In genomic region chr17:57010495-57010894, GRCh38 we compare ENCODE assay signal across 14 cellular contexts. TPM values are rescaled to one million over a fixed set of nuclear protein-coding genes. Genes with fewer than 3 reads are reported as not detected.
DNase-seq lines count a peak whose midpoint lies in the region; TF ChIP-seq lines count a peak whose summit lies in the region.
"Had no signal": no experiment of that assay in that cellular context is flagged by ENCODE, and none has a peak within 500 bp of the region (broad histone marks: within the 10 kb centered on the region; RNA-seq: fewer than 3 reads in every experiment).

No MANE protein-coding gene starts in this region.

- H3F3A ChIP-seq in Loucy (ENCODE audit: low read depth), result no peaks in the 10 kb centered on the region

- no peak for TF ChIP-seq POLR2A in Peyer's patch (IDR thresholded peaks at IDR 0.05)
- TF ChIP-seq POLR2A in spleen (IDR thresholded peaks at IDR 0.05), result no peak

- H3K27me3 ChIP-seq in Loucy (ENCODE audit: insufficient read depth, low read length, poor library complexity, severe bottlenecking) (no peaks in the 10 kb centered on the region), parathyroid adenoma (ENCODE audit: control insufficient read depth, insufficient read depth, low read length) (no peaks in the 10 kb centered on the region), Peyer's patch (no peaks in the 10 kb centered on the region), spleen (replicated peaks in 1 of 7) (no peaks in the 10 kb centered on the region)
- H3K27me3 ChIP-seq: tibial artery had no signal

- no peaks in the 10 kb centered on the region for H3K4me1 Mint-ChIP-seq in Calu3 (ENCODE audit: low read depth, unreplicated experiment)
- peaks cover 5% of the 10 kb centered on the region for H3K4me1 Mint-ChIP-seq in dendritic cell treated with granulocyte-macrophage colony-stimulating factor and Interleukin-4, amounts not matched to agents 40 ng/mL and 50 ng/mL, for 4 days (ENCODE audit: low read depth)

- no peaks in the 10 kb centered on the region for H3K79me2 ChIP-seq in Loucy (ENCODE audit: insufficient read depth, low read length)
- H3K79me2 ChIP-seq in parathyroid adenoma, result no peaks in the 10 kb centered on the region

- H3K36me3 Mint-ChIP-seq in Calu3 (ENCODE audit: insufficient read depth, unreplicated experiment), result no peaks in the 10 kb centered on the region
- H3K36me3 Mint-ChIP-seq in dendritic cell treated with granulocyte-macrophage colony-stimulating factor and Interleukin-4, amounts not matched to agents 40 ng/mL and 50 ng/mL, for 4 days (ENCODE audit: low read depth), result peaks cover 16% of the 10 kb centered on the region
- H3K36me3 Mint-ChIP-seq: activated naive CD8-positive, alpha-beta T cell treated with anti-CD3 and anti-CD28 coated beads, Interleukin-2, amount 10 ng/mL, durations not matched to agents 7 days and 5 days had no signal

- BruUV-seq in Calu3 (replicated peaks; lab: Mats Ljungman, UMichigan), result no TSS peak

- H3K9ac ChIP-seq in Loucy (ENCODE audit: low read depth, low read length, poor library complexity, severe bottlenecking) (no peak overlapping the region), parathyroid adenoma (no peak overlapping the region)

- DNase-seq in Calu3 (no peak), RWPE1 (ENCODE audit: low spot score) (no peak), Peyer's patch (no peak), NCI-H1092 treated with DMSO at 0.1 percent for 48 hours (lab: John Stamatoyannopoulos, UW) (no peak), spleen (no peak)
- DNase-seq: KG1 had no signal

- H4K20me1 ChIP-seq in Loucy (ENCODE audit: insufficient read depth, low read length, poor library complexity, severe bottlenecking), result no peaks in the 10 kb centered on the region

- H3K4me2 ChIP-seq in Loucy (ENCODE audit: low read depth, low read length, poor library complexity, severe bottlenecking), result peak overlapping the region; percentile 27
- H3K4me2 ChIP-seq in parathyroid adenoma (ENCODE audit: low read length), result no peak overlapping the region

- H3K4me3 ChIP-seq in Loucy (ENCODE audit: low read length, poor library complexity, severe bottlenecking) (no peak overlapping the region), parathyroid adenoma (ENCODE audit: low read depth, low read length) (no peak overlapping the region), Peyer's patch (no peak overlapping the region), spleen (peak overlapping the region in 1 of 8 donors; percentile 47)
- H3K4me3 ChIP-seq: tibial artery had no signal

- no peaks in the 10 kb centered on the region for H3K27me3 Mint-ChIP-seq in Calu3 (ENCODE audit: unreplicated experiment)
- H3K27me3 Mint-ChIP-seq in dendritic cell treated with granulocyte-macrophage colony-stimulating factor and Interleukin-4, amounts not matched to agents 40 ng/mL and 50 ng/mL, for 4 days, result peaks cover 12% of the 10 kb centered on the region
- H3K27me3 Mint-ChIP-seq: CD4-positive, alpha-beta T cell had no signal

- 45 to 61% (median 49%) methylated on average over 3 of the region's 3 CpGs for WGBS in spleen, 5 donors

- H3K27ac ChIP-seq in parathyroid adenoma, result no peak overlapping the region
- no peak overlapping the region for H3K27ac ChIP-seq in RWPE1
- no peak overlapping the region for H3K27ac ChIP-seq in Peyer's patch
- no peak overlapping the region for H3K27ac ChIP-seq in spleen
- H3K27ac ChIP-seq: SK-N-MC, tibial artery had no signal

- CTCF ChIA-PET in Calu3 (lab: Charles Lee), result interaction anchor here (0.6 to 0.7 kb wide), 2 partner anchors 25 to 72 kb away, joined by 3 to 4 read pairs; no protein-coding TSS in a partner anchor
- CTCF ChIA-PET in RWPE1 (lab: Yijun Ruan, JAX), result interaction anchor here (0.6 to 1.0 kb wide), 2 partner anchors 10 to 191 kb away, joined by 3 to 4 read pairs; no protein-coding TSS in a partner anchor

- H3K36me3 ChIP-seq in Loucy (ENCODE audit: insufficient read depth, low read length) (no peaks in the 10 kb centered on the region), parathyroid adenoma (ENCODE audit: control insufficient read depth, insufficient read depth, low read length) (no peaks in the 10 kb centered on the region), Peyer's patch (peaks cover 0 to 7% (median 0%) of the 10 kb centered on the region in 3 donors), spleen (peaks cover 0 to 25% (median 12%) of the 10 kb centered on the region in 6 donors)

- H2AFZ ChIP-seq in Loucy (ENCODE audit: low read length), result 0 out of 2 replicates have a peak overlapping the region, but pooled peaks have one; percentile 76
- H2AFZ ChIP-seq in parathyroid adenoma, result peak overlapping the region; percentile 40

- no peaks in the 10 kb centered on the region for H3K9me3 Mint-ChIP-seq in Calu3 (ENCODE audit: low read depth, unreplicated experiment)
- H3K9me3 Mint-ChIP-seq in dendritic cell treated with granulocyte-macrophage colony-stimulating factor and Interleukin-4, amounts not matched to agents 40 ng/mL and 50 ng/mL, for 4 days, result no peaks in the 10 kb centered on the region
- H3K9me3 Mint-ChIP-seq: activated naive CD8-positive, alpha-beta T cell treated with anti-CD3 and anti-CD28 coated beads, Interleukin-2, amount 10 ng/mL, durations not matched to agents 7 days and 5 days; activated T-helper 2 cell treated with anti-CD3 and anti-CD28 coated beads, Interferon-gamma antibody, Interleukin-2, Interleukin-4, amounts not matched to agents 10 μg/mL and 5 μg/mL and 100 μg/mL, durations not matched to agents 14 hours and 24 hours and 36 hours; CD4-positive, alpha-beta T cell had no signal

- intact Hi-C loops in Calu3 (cut with micrococcal nuclease; ENCODE audit: unreplicated experiment), result no loop called here
- intact Hi-C loops in dendritic cell treated with granulocyte-macrophage colony-stimulating factor and Interleukin-4, amounts not matched to agents 40 ng/mL and 50 ng/mL, for 4 days (cut with micrococcal nuclease), result no loop called here
- intact Hi-C loops in spleen (cut with DNase I; ENCODE audit: low total_unique reads), result no loop called here

- TF ChIP-seq CTCF in Calu3 (IDR thresholded peaks at IDR 0.05; ENCODE audit: unreplicated experiment) (no peak), Loucy (conservative IDR thresholded peaks at IDR 0.05; ENCODE audit: low read length) (no peak), parathyroid adenoma (IDR thresholded peaks at IDR 0.05) (no peak), RWPE1 (conservative IDR thresholded peaks at IDR 0.05; ENCODE audit: low read depth) (no peak), Peyer's patch (IDR thresholded peaks at IDR 0.05) (no peak), spleen (IDR thresholded peaks at IDR 0.05 in 8 of 11, conservative IDR thresholded peaks at IDR 0.05 in 3 of 11) (no peak)

- H3K27ac Mint-ChIP-seq in Calu3 (ENCODE audit: unreplicated experiment), result no peak overlapping the region
- H3K27ac Mint-ChIP-seq in dendritic cell treated with granulocyte-macrophage colony-stimulating factor and Interleukin-4, amounts not matched to agents 40 ng/mL and 50 ng/mL, for 4 days, result peak overlapping the region; percentile 11
- H3K27ac Mint-ChIP-seq: activated naive CD8-positive, alpha-beta T cell treated with anti-CD3 and anti-CD28 coated beads, Interleukin-2, amount 10 ng/mL, durations not matched to agents 7 days and 5 days; activated T-helper 2 cell treated with anti-CD3 and anti-CD28 coated beads, Interferon-gamma antibody, Interleukin-2, Interleukin-4, amounts not matched to agents 10 μg/mL and 5 μg/mL and 100 μg/mL, durations not matched to agents 14 hours and 24 hours and 36 hours; CD4-positive, alpha-beta T cell had no signal

- H3K4me1 ChIP-seq in Loucy (ENCODE audit: insufficient read depth, low read length, poor library complexity, severe bottlenecking) (peaks cover 6% of the 10 kb centered on the region), parathyroid adenoma (peaks cover 14% of the 10 kb centered on the region), Peyer's patch (peaks cover 0 to 7% (median 2%) of the 10 kb centered on the region in 4 donors), spleen (peaks cover 3 to 20% (median 14%) of the 10 kb centered on the region in 6 donors)
- H3K4me1 ChIP-seq: tibial artery had no signal

- POLR2A ChIA-PET in RWPE1 (lab: Yijun Ruan, JAX; ENCODE audit: low non-redundant PET), result interaction anchor here (0.7 kb wide), 1 partner anchor 339 kb away, joined by 3 read pairs; no protein-coding TSS in a partner anchor

- H3K9me3 ChIP-seq in Loucy (ENCODE audit: insufficient read depth, low read depth, low read length) (no peaks in the 10 kb centered on the region), parathyroid adenoma (ENCODE audit: control insufficient read depth, low read length) (no peaks in the 10 kb centered on the region), Peyer's patch (no peaks in the 10 kb centered on the region), spleen (no peaks in the 10 kb centered on the region)
- H3K9me3 ChIP-seq: tibial artery had no signal

- no peaks in the 10 kb centered on the region for H3K9me2 ChIP-seq in Loucy (replicated peaks; ENCODE audit: low read depth, low read length)

- peak overlapping the region; percentile 50 for H3K4me3 Mint-ChIP-seq in Calu3 (ENCODE audit: low read depth, unreplicated experiment)
- H3K4me3 Mint-ChIP-seq in dendritic cell treated with granulocyte-macrophage colony-stimulating factor and Interleukin-4, amounts not matched to agents 40 ng/mL and 50 ng/mL, for 4 days, result no peak overlapping the region

RNA-seq across cellular contexts. Expression of gene SCPEP1, which starts 32.6 kb away (rescaled TPM):
- total RNA-seq in Calu3 (2022), result 17.6 and 20.2 TPM in 2 replicates
- total RNA-seq in Peyer's patch, result 100 to 1,000 TPM in 1 of 4 donors, 10 to 100 TPM in 3; 48.7 to 150 (median 64.7) TPM
- total RNA-seq in spleen, result 100 to 1,000 TPM in 4 of 7 donors, 10 to 100 TPM in 3; 74.4 to 127 (median 100) TPM
- polyA plus RNA-seq in spleen, result 10 to 100 TPM; 75.1 to 95.4 (median 88.5) TPM

RNA-seq across cellular contexts. Expression of gene COIL, which starts 49.6 kb away (rescaled TPM):
- 13.4 and 13.5 TPM in 2 replicates for total RNA-seq in Calu3 (2022)
- total RNA-seq in Peyer's patch, result 10 to 100 TPM in 3 of 4 donors, 1 to 10 TPM in 1; 8.6 to 20.6 (median 12.5) TPM
- 10 to 100 TPM; 11.9 to 22.7 (median 15.2) TPM for total RNA-seq in spleen
- polyA plus RNA-seq in spleen, result 10 to 100 TPM; 10.0 to 12.6 (median 10.8) TPM
